1 cellular context compared by ENCODE assay signal in the genomic region with DNA sequence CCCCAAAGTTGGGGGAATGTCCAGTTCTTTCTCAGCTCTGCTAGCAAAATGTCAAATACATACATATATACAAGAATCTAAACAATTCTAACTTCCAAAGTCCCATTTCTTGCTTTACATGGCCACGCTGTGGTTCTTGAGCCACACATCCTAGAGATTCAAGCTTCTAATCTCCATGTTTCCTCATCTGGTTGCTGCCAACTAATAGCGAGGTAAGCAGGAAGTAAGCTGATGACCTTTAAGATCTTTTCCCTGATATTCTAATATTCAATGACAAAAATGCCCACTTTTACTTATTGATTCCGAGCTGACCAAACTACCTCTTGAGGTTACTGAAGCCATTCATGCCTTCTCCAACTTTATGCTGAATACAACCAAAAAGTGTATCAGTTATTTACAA.
TF ChIP-seq lines count a peak whose summit lies in the region.

No MANE protein-coding gene starts in this region.

TF ChIP-seq in HepG2, 621 proteins besides CTCF, POLR2A, EP300 and RAD21 (continued from another document):
- TF ChIP-seq HOMEZ (CRISPR knock-in tag; IDR thresholded peaks at IDR 0.05; ENCODE audit: low read depth), result peak; percentile 48; the same call in 1 of the 2 replicates
- TF ChIP-seq ELF3 (CRISPR knock-in tag; IDR thresholded peaks at IDR 0.05), result 0 out of 2 replicates have a peak, but pooled peaks have one; percentile 22
- 0 out of 2 replicates have a peak, but pooled peaks have one; percentile 38 for TF ChIP-seq NAIF1 (CRISPR knock-in tag; IDR thresholded peaks at IDR 0.05; ENCODE audit: borderline replicate concordance)
- no peak for TF ChIP-seq ZNF484 (CRISPR knock-in tag; IDR thresholded peaks at IDR 0.05; ENCODE audit: borderline replicate concordance, low read depth)
- 0 out of 2 replicates have a peak, but pooled peaks have one; percentile 6 for TF ChIP-seq ZNF644 (CRISPR knock-in tag; IDR thresholded peaks at IDR 0.05; ENCODE audit: low read depth)
